Comparison of ENCODE assay signal across 8 cellular contexts in the genomic region with DNA sequence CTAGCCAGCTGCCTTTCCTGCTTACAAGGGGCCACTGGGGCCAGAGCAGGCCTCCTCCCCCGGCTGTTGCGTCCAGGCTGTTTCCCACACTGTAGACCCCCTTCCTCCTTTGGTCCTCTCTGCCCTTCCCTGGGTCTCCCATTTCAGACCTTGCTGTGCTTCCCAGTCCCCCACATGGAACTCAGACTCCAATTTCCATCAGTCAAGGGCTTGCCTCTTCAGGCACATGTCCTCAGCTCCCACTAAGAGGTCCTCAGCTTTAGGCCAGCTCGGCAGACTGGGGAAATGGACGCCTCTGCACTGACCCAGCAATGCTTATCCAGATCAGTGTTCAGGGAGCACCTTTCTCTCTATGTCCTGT.
A peak's percentile ranks its signal among the peaks of the same experiment; 100 is the strongest.
DNase-seq lines count a peak whose midpoint lies in the region; ATAC-seq and TF ChIP-seq lines count a peak whose summit lies in the region.

No MANE protein-coding gene starts in this region.

- H3K36me3 ChIP-seq in iPS-15b (ENCODE audit: control insufficient read depth, insufficient read depth, low read length) = no peaks in the 10 kb centered on the region

- H3K27ac Mint-ChIP-seq in activated CD8-positive, alpha-beta memory T cell treated with anti-CD3 and anti-CD28 coated beads, Interleukin-2, amount 10 ng/mL, durations not matched to agents 7 days and 5 days = peak overlapping the region; percentile 96

- no peak for ATAC-seq in activated CD8-positive, alpha-beta memory T cell treated with anti-CD3 and anti-CD28 coated beads, Interleukin-2, amount 10 ng/mL, durations not matched to agents 7 days and 5 days
- ATAC-seq in GM18861 (IDR thresholded peaks at IDR 0.05; ENCODE audit: unreplicated experiment) (no peak), HG03342 (IDR thresholded peaks at IDR 0.05; ENCODE audit: unreplicated experiment) (no peak), HG03135 (IDR thresholded peaks at IDR 0.05; ENCODE audit: unreplicated experiment) (no peak)

- no peak for DNase-seq in HL-60 (ENCODE audit: low read depth in 1 of 2, low spot score in 1 of 2)
- DNase-seq in activated CD8-positive, alpha-beta memory T cell treated with anti-CD3 and anti-CD28 coated beads, Interleukin-2, amount 10 ng/mL, durations not matched to agents 7 days and 5 days = peak; percentile 48
- peak; percentile 6 to 18 (median 8) for DNase-seq in stimulated activated CD4-positive, alpha-beta T cell treated with anti-CD3 and anti-CD28 coated beads, TNF-alpha, amount 100 ng/mL, for 4 hours (ENCODE audit: low read depth in 3 of 3)
- DNase-seq in A172 (ENCODE audit: low spot score) = no peak

- TF ChIP-seq CTCF in HL-60 (IDR thresholded peaks at IDR 0.05; ENCODE audit: insufficient read depth, low read length) = no peak

- H3K4me1 Mint-ChIP-seq in activated CD8-positive, alpha-beta memory T cell treated with anti-CD3 and anti-CD28 coated beads, Interleukin-2, amount 10 ng/mL, durations not matched to agents 7 days and 5 days = peaks cover 20% of the 10 kb centered on the region

- peaks cover 6% of the 10 kb centered on the region for H3K36me3 Mint-ChIP-seq in activated CD8-positive, alpha-beta memory T cell treated with anti-CD3 and anti-CD28 coated beads, Interleukin-2, amount 10 ng/mL, durations not matched to agents 7 days and 5 days

- H3K9ac ChIP-seq in iPS-15b (ENCODE audit: low read depth, low read length) = peak overlapping the region; percentile 17

- peak overlapping the region; percentile 61 for H3K4me3 Mint-ChIP-seq in activated CD8-positive, alpha-beta memory T cell treated with anti-CD3 and anti-CD28 coated beads, Interleukin-2, amount 10 ng/mL, durations not matched to agents 7 days and 5 days

- H3K27me3 Mint-ChIP-seq in activated CD8-positive, alpha-beta memory T cell treated with anti-CD3 and anti-CD28 coated beads, Interleukin-2, amount 10 ng/mL, durations not matched to agents 7 days and 5 days = peaks cover 3% of the 10 kb centered on the region

- CTCF ChIA-PET in activated CD8-positive, alpha-beta memory T cell treated with anti-CD3 and anti-CD28 coated beads, Interleukin-2, amount 10 ng/mL, durations not matched to agents 7 days and 5 days (lab: Charles Lee) = interaction anchor here (0.7 to 3.7 kb wide), 24 partner anchors 10 to 731 kb away, joined by 3 to 28 read pairs (median 4); partner anchors contain the start of genes BZW1, CLK1, NIF3L1 and PPIL3

- H3K4me3 ChIP-seq in HL-60 (replicated peaks; ENCODE audit: insufficient read depth, low read length) = no peak overlapping the region; the same call in 1 of the 2 replicates
- peak overlapping the region; percentile 51 for H3K4me3 ChIP-seq in iPS-15b (ENCODE audit: low read depth, low read length)

- H3K27me3 ChIP-seq in HL-60 (ENCODE audit: insufficient read depth, poor library complexity, severe bottlenecking) = no peaks in the 10 kb centered on the region
- no peaks in the 10 kb centered on the region for H3K27me3 ChIP-seq in iPS-15b (ENCODE audit: control insufficient read depth, insufficient read depth, low read length)

- no peaks in the 10 kb centered on the region for H3K9me3 ChIP-seq in iPS-15b (ENCODE audit: control insufficient read depth, insufficient read depth, low read length)

- peaks cover 6% of the 10 kb centered on the region for H3K4me1 ChIP-seq in iPS-15b (ENCODE audit: control insufficient read depth, insufficient read depth, low read length)

- H3K9me3 Mint-ChIP-seq in activated CD8-positive, alpha-beta memory T cell treated with anti-CD3 and anti-CD28 coated beads, Interleukin-2, amount 10 ng/mL, durations not matched to agents 7 days and 5 days (ENCODE audit: low read depth) = peaks cover 3% of the 10 kb centered on the region

- peak overlapping the region; percentile 68 for H3K27ac ChIP-seq in HL-60 (replicated peaks)

Comparison
In these comparisons a context has a peak if more than half of its experiments do, and no peak if none do; other contexts are left out.
1. DNase-seq: peak in activated CD8-positive, alpha-beta memory T cell treated with anti-CD3 and anti-CD28 coated beads, Interleukin-2, amount 10 ng/mL, durations not matched to agents 7 days and 5 days (single experiment) and stimulated activated CD4-positive, alpha-beta T cell treated with anti-CD3 and anti-CD28 coated beads, TNF-alpha, amount 100 ng/mL, for 4 hours (3 of 3); none in HL-60 (0 of 2) and A172 (single experiment).